In genomic region chr20:58224097-58224496, GRCh38 we compare ENCODE assay signal across 26 cellular contexts. TPM values are rescaled to one million over a fixed set of nuclear protein-coding genes. Genes with fewer than 3 reads are reported as not detected.
DNase-seq lines count a peak whose midpoint lies in the region; ATAC-seq and TF ChIP-seq lines count a peak whose summit lies in the region.
"Had no signal": no experiment of that assay in that cellular context is flagged by ENCODE, and none has a peak within 500 bp of the region (broad histone marks: within the 10 kb centered on the region; RNA-seq: fewer than 3 reads in every experiment).

No MANE protein-coding gene starts in this region.

- no peak overlapping the region for H3K4me3 ChIP-seq in mucosa of descending colon
- H3K4me3 ChIP-seq: coronary artery, esophagus muscularis mucosa, gastrocnemius medialis, GM12878, K562, lower lobe of right lung, smooth muscle cell had no signal

- H3K27ac Mint-ChIP-seq in natural killer cell treated with Interleukin-12 subunit alpha and Interleukin-12 subunit beta and Interleukin-15 and Interleukin-18, amount 100 ng/mL, for 72 hours: no peak overlapping the region
- no peak overlapping the region for H3K27ac Mint-ChIP-seq in natural killer cell
- peak overlapping the region; percentile 17 to 61 for H3K27ac Mint-ChIP-seq in stimulated activated naive CD8-positive, alpha-beta T cell treated with anti-CD3 and anti-CD28 coated beads, Interleukin-15, amount 100 ng/mL, for 72 hours
- H3K27ac Mint-ChIP-seq: CD8-positive, alpha-beta memory T cell; T-cell had no signal

- H3K9me3 Mint-ChIP-seq in natural killer cell treated with Interleukin-12 subunit alpha and Interleukin-12 subunit beta and Interleukin-15 and Interleukin-18, amount 100 ng/mL, for 72 hours: peaks cover under 1% of the 10 kb centered on the region
- peaks cover under 1% of the 10 kb centered on the region in 2 donors for H3K9me3 Mint-ChIP-seq in natural killer cell
- peaks cover 3% of the 10 kb centered on the region for H3K9me3 Mint-ChIP-seq in activated T-cell treated with anti-CD3 and anti-CD28 coated beads, Interleukin-2, amount 50 U/mL, for 4 hours
- H3K9me3 Mint-ChIP-seq in stimulated activated naive CD8-positive, alpha-beta T cell treated with anti-CD3 and anti-CD28 coated beads, Interleukin-15, amount 100 ng/mL, for 72 hours: peaks cover 2 to 11% of the 10 kb centered on the region in 2 donors

- TF ChIP-seq CTCF in natural killer cell (IDR thresholded peaks at IDR 0.05): no peak
- no peak for TF ChIP-seq CTCF in mucosa of descending colon (IDR thresholded peaks at IDR 0.05)

- intact Hi-C loops in natural killer cell (cut with micrococcal nuclease): no loop called here
- intact Hi-C loops in mucosa of descending colon (cut with DNase I, micrococcal nuclease): no loop called here

- no peak overlapping the region for H3K4me3 Mint-ChIP-seq in natural killer cell treated with Interleukin-12 subunit alpha and Interleukin-12 subunit beta and Interleukin-15 and Interleukin-18, amount 100 ng/mL, for 72 hours
- no peak overlapping the region for H3K4me3 Mint-ChIP-seq in natural killer cell
- H3K4me3 Mint-ChIP-seq in activated T-cell treated with anti-CD3 and anti-CD28 coated beads, Interleukin-2, amount 50 U/mL, for 4 hours: no peak overlapping the region
- H3K4me3 Mint-ChIP-seq in stimulated activated naive CD8-positive, alpha-beta T cell treated with anti-CD3 and anti-CD28 coated beads, Interleukin-15, amount 100 ng/mL, for 72 hours: no peak overlapping the region
- H3K4me3 Mint-ChIP-seq: CD8-positive, alpha-beta memory T cell; T-cell had no signal

- H3K36me3 ChIP-seq in mucosa of descending colon (ENCODE audit: low read depth): no peaks in the 10 kb centered on the region
- H3K36me3 ChIP-seq: esophagus muscularis mucosa, gastrocnemius medialis, lower lobe of right lung had no signal

- peaks cover 4 to 5% of the 10 kb centered on the region in 2 donors for H3K4me1 Mint-ChIP-seq in natural killer cell treated with Interleukin-12 subunit alpha and Interleukin-12 subunit beta and Interleukin-15 and Interleukin-18, amount 100 ng/mL, for 72 hours (ENCODE audit: low read depth in 2 of 2)
- H3K4me1 Mint-ChIP-seq in natural killer cell: peaks cover 4 to 13% of the 10 kb centered on the region in 2 donors
- H3K4me1 Mint-ChIP-seq in activated T-cell treated with anti-CD3 and anti-CD28 coated beads, Interleukin-2, amount 50 U/mL, for 4 hours (ENCODE audit: low read depth): peaks cover 10% of the 10 kb centered on the region
- H3K4me1 Mint-ChIP-seq in stimulated activated naive CD8-positive, alpha-beta T cell treated with anti-CD3 and anti-CD28 coated beads, Interleukin-15, amount 100 ng/mL, for 72 hours: peaks cover 18% of the 10 kb centered on the region

- H3K27me3 Mint-ChIP-seq in natural killer cell treated with Interleukin-12 subunit alpha and Interleukin-12 subunit beta and Interleukin-15 and Interleukin-18, amount 100 ng/mL, for 72 hours: peaks cover 55 to 75% of the 10 kb centered on the region in 2 donors
- peaks cover 61 to 82% of the 10 kb centered on the region in 2 donors for H3K27me3 Mint-ChIP-seq in natural killer cell (ENCODE audit: low read depth in 2 of 2)
- H3K27me3 Mint-ChIP-seq in activated T-cell treated with anti-CD3 and anti-CD28 coated beads, Interleukin-2, amount 50 U/mL, for 4 hours (ENCODE audit: low read depth): peaks cover 66% of the 10 kb centered on the region
- peaks cover 80% of the 10 kb centered on the region for H3K27me3 Mint-ChIP-seq in stimulated activated naive CD8-positive, alpha-beta T cell treated with anti-CD3 and anti-CD28 coated beads, Interleukin-15, amount 100 ng/mL, for 72 hours

- H3K9me3 ChIP-seq in mucosa of descending colon: peaks cover 4% of the 10 kb centered on the region
- H3K9me3 ChIP-seq: gastrocnemius medialis, lower lobe of right lung had no signal

- no peak for ATAC-seq in natural killer cell treated with Interleukin-12 subunit alpha and Interleukin-12 subunit beta and Interleukin-15 and Interleukin-18, amount 100 ng/mL, for 72 hours
- ATAC-seq in natural killer cell (no peak), mucosa of descending colon (peak; percentile 38), GM18870 (IDR thresholded peaks at IDR 0.05; ENCODE audit: unreplicated experiment) (no peak)
- ATAC-seq in activated T-cell treated with anti-CD3 and anti-CD28 coated beads, Interleukin-2, amount 50 U/mL, for 4 hours: peak; percentile 69 to 76
- peak; percentile 66 for ATAC-seq in stimulated activated naive CD8-positive, alpha-beta T cell treated with anti-CD3 and anti-CD28 coated beads, Interleukin-15, amount 100 ng/mL, for 72 hours
- ATAC-seq: gastrocnemius medialis, GM12878, K562, lower lobe of right lung, T-cell had no signal

- DNase-seq in natural killer cell treated with Interleukin-12 subunit alpha and Interleukin-12 subunit beta and Interleukin-15 and Interleukin-18, amount 100 ng/mL, for 72 hours (ENCODE audit: low spot score): peak; percentile 13
- DNase-seq in natural killer cell: no peak
- no peak for DNase-seq in activated T-cell treated with anti-CD3 and anti-CD28 coated beads, Interleukin-2, amount 50 U/mL, for 4 hours
- DNase-seq in mucosa of descending colon: no peak
- peak in 1 of 2 donors; percentile 23 for DNase-seq in stimulated activated naive CD8-positive, alpha-beta T cell treated with anti-CD3 and anti-CD28 coated beads, Interleukin-15, amount 100 ng/mL, for 72 hours
- DNase-seq in HUDEP-2 (lab: John Stamatoyannopoulos, UW; ENCODE audit: unreplicated experiment in 76 of 76): no peak
- DNase-seq: activated effector memory CD4-positive, alpha-beta T cell treated with Interleukin-2 at 50 U/mL for 16 hours; amygdala; CD8-positive, alpha-beta memory T cell; DMS79; gastrocnemius medialis; HCEC 1CT; hypothalamus; lower lobe of right lung; MM.1S; NCI-H1436; NCI-H2107; NCI-H510A treated with DMSO at 0.1 percent for 48 hours; T-cell had no signal

- H3K36me3 Mint-ChIP-seq in natural killer cell treated with Interleukin-12 subunit alpha and Interleukin-12 subunit beta and Interleukin-15 and Interleukin-18, amount 100 ng/mL, for 72 hours: peaks cover 12% of the 10 kb centered on the region
- no peaks in the 10 kb centered on the region for H3K36me3 Mint-ChIP-seq in natural killer cell
- peaks cover 2% of the 10 kb centered on the region for H3K36me3 Mint-ChIP-seq in activated T-cell treated with anti-CD3 and anti-CD28 coated beads, Interleukin-2, amount 50 U/mL, for 4 hours (ENCODE audit: insufficient read depth)
- H3K36me3 Mint-ChIP-seq: T-cell had no signal

- peaks cover 10% of the 10 kb centered on the region for H3K4me1 ChIP-seq in mucosa of descending colon (ENCODE audit: low read depth)
- H3K4me1 ChIP-seq: gastrocnemius medialis had no signal

RNA-seq across cellular contexts. Expression of gene ANKRD60, which starts 4.4 kb away (rescaled TPM):
- not detected for total RNA-seq in natural killer cell treated with Interleukin-12 subunit alpha and Interleukin-12 subunit beta and Interleukin-15 and Interleukin-18, amount 100 ng/mL, for 72 hours
- not detected for total RNA-seq in natural killer cell
- total RNA-seq in activated T-cell treated with anti-CD3 and anti-CD28 coated beads, Interleukin-2, amount 50 U/mL, for 4 hours: not detected
- total RNA-seq in mucosa of descending colon: not detected
- total RNA-seq: bronchial epithelial cell; CD8-positive, alpha-beta memory T cell; esophagus muscularis mucosa; gastrocnemius medialis; GM12878; K562; lower lobe of right lung; smooth muscle cell had no signal

Comparison
In these comparisons a context has a peak if more than half of its experiments do, and no peak if none do; other contexts are left out.
1. ATAC-seq: peak in activated T-cell treated with anti-CD3 and anti-CD28 coated beads, Interleukin-2, amount 50 U/mL, for 4 hours (2 of 2), mucosa of descending colon (single experiment) and stimulated activated naive CD8-positive, alpha-beta T cell treated with anti-CD3 and anti-CD28 coated beads, Interleukin-15, amount 100 ng/mL, for 72 hours (single experiment); none in natural killer cell treated with Interleukin-12 subunit alpha and Interleukin-12 subunit beta and Interleukin-15 and Interleukin-18, amount 100 ng/mL, for 72 hours (0 of 2), natural killer cell (0 of 3) and GM18870 (single experiment).
2. H3K27ac Mint-ChIP-seq: peak in stimulated activated naive CD8-positive, alpha-beta T cell treated with anti-CD3 and anti-CD28 coated beads, Interleukin-15, amount 100 ng/mL, for 72 hours (2 of 2); none in natural killer cell treated with Interleukin-12 subunit alpha and Interleukin-12 subunit beta and Interleukin-15 and Interleukin-18, amount 100 ng/mL, for 72 hours (0 of 2) and natural killer cell (0 of 2).